ENCODE assay signal across 1 cellular context in the genomic region with DNA sequence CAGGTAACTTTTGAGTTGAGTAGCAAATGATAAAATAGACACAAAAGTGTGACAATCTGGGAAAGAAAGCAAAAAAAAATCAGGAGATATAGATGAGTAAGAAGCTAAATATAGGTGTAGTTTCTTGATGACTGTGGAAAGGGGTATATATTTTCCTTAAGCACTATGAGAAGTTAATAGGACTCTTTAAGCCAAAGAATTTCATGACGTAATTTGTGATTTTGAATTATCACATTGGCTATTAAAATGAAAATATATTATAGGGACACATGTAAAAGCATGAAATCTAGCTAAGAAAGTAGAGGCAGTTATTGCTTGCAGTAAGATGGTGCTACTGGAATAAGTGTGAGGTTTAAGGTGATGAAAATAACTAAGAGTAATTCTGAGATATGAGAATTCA.
TF ChIP-seq lines count a peak whose summit lies in the region.

No MANE protein-coding gene starts in this region.

TF ChIP-seq in HepG2, 621 proteins besides CTCF, POLR2A, EP300 and RAD21 (continued from another document):
- TF ChIP-seq MXI1 (IDR thresholded peaks at IDR 0.05; ENCODE audit: borderline replicate concordance, low read depth, low read length): no peak
- TF ChIP-seq, protein P1, sequence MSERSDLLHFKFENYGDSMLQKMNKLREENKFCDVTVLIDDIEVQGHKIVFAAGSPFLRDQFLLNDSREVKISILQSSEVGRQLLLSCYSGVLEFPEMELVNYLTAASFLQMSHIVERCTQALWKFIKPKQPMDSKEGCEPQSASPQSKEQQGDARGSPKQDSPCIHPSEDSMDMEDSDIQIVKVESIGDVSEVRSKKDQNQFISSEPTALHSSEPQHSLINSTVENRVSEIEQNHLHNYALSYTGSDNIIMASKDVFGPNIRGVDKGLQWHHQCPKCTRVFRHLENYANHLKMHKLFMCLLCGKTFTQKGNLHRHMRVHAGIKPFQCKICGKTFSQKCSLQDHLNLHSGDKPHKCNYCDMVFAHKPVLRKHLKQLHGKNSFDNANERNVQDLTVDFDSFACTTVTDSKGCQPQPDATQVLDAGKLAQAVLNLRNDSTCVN (CRISPR knock-in tag; IDR thresholded peaks at IDR 0.05; ENCODE audit: borderline replicate concordance): no peak
- no peak for TF ChIP-seq ZNF430 (CRISPR knock-in tag; IDR thresholded peaks at IDR 0.05)
